ENCODE assay signal across 21 cellular contexts in genomic region chr9:128442150-128442549, GRCh38. TPM values are rescaled to one million over a fixed set of nuclear protein-coding genes. Genes with fewer than 3 reads are reported as not detected.
A peak's percentile ranks its signal among the peaks of the same experiment; 100 is the strongest.
DNase-seq lines count a peak whose midpoint lies in the region; ATAC-seq, FAIRE-seq and TF ChIP-seq lines count a peak whose summit lies in the region.
"Had no signal": no experiment of that assay in that cellular context is flagged by ENCODE, and none has a peak within 500 bp of the region (broad histone marks: within the 10 kb centered on the region; RNA-seq: fewer than 3 reads in every experiment).

No MANE protein-coding gene starts in this region.

- POLR2A ChIA-PET in K562 (lab: Yijun Ruan, JAX) = interaction anchor here (0.7 kb wide), 1 partner anchor 199 kb away, joined by 3 read pairs; no protein-coding TSS in a partner anchor

- CTCF ChIA-PET in K562 (lab: Yijun Ruan, JAX; ENCODE audit: low intra/inter-chr PET ratio) = interaction anchor here (1.5 kb wide), 1 partner anchor 169 kb away, joined by 5 read pairs; no protein-coding TSS in a partner anchor

- BruUV-seq in K562 (replicated peaks; lab: Mats Ljungman, UMichigan) = no TSS peak

- no peaks in the 10 kb centered on the region for H3K27me3 Mint-ChIP-seq in T-helper 17 cell
- H3K27me3 Mint-ChIP-seq in neural crest cell (ENCODE audit: low read depth) = no peaks in the 10 kb centered on the region
- H3K27me3 Mint-ChIP-seq: B cell; CD4-positive, CD25-positive, alpha-beta regulatory T cell had no signal

- WGBS in heart right ventricle, 2 donors = 40 to 44% methylated on average over 6 of the region's 6 CpGs
- WGBS in K562 (ENCODE audit: insufficient coverage, low coverage, missing lambda C conversion rate) = 43% methylated on average over 6 of the region's 6 CpGs

- H4K20me1 ChIP-seq in K562 (replicated peaks; ENCODE audit: control insufficient read depth, insufficient read depth, low read length) = no peaks in the 10 kb centered on the region
- H4K20me1 ChIP-seq: BLaER1 had no signal

- H3K79me2 ChIP-seq in K562 (ENCODE audit: control insufficient read depth, insufficient read depth, low read length) = no peaks in the 10 kb centered on the region

- in situ Hi-C loops in K562 (cut with MboI) = no loop called here

- no peaks in the 10 kb centered on the region for H3K9me1 ChIP-seq in K562 (ENCODE audit: control insufficient read depth, insufficient read depth, low read length)

- no peak for TF ChIP-seq RAD21 in K562 (CRISPR knock-in tag; conservative IDR thresholded peaks at IDR 0.05 in 1 of 2, IDR thresholded peaks at IDR 0.05 in 1 of 2)

- H3K9ac ChIP-seq in K562 (ENCODE audit: insufficient read depth in 1 of 2, low read depth in 2 of 2, low read length in 2 of 2) = no peak overlapping the region
- H3K9ac ChIP-seq: BLaER1, GM23248 had no signal

- H3K27me3 ChIP-seq in heart right ventricle (no peaks in the 10 kb centered on the region), K562 (ENCODE audit: control insufficient read depth in 2 of 2, insufficient read depth in 2 of 2, low read length in 2 of 2) (no peaks in the 10 kb centered on the region)
- H3K27me3 ChIP-seq: BLaER1 had no signal

- H3K27ac ChIP-seq in heart right ventricle = no peak overlapping the region
- no peak overlapping the region for H3K27ac ChIP-seq in K562 (ENCODE audit: extremely low read depth, low read depth, low read length)
- H3K27ac ChIP-seq: BLaER1, C4-2B, GM23248 had no signal

- no peak overlapping the region for H3K4me3 ChIP-seq in heart right ventricle
- no peak overlapping the region for H3K4me3 ChIP-seq in K562
- H3K4me3 ChIP-seq: BLaER1, GM23248 had no signal

- no peak overlapping the region for H2AFZ ChIP-seq in K562 (ENCODE audit: low read depth, low read length)
- H2AFZ ChIP-seq: GM23248 had no signal

- no peak for TF ChIP-seq CTCF in heart right ventricle (IDR thresholded peaks at IDR 0.05)
- no peak for TF ChIP-seq CTCF in K562 (IDR thresholded peaks at IDR 0.05 in 2 of 3, conservative IDR thresholded peaks at IDR 0.05 in 1 of 3; ENCODE audit: insufficient read depth in 2 of 3, low read depth in 1 of 3, low read length in 3 of 3)
- TF ChIP-seq CTCF in neural crest cell (conservative IDR thresholded peaks at IDR 0.05) = no peak

- H3K4me1 ChIP-seq in heart right ventricle = peaks cover 0 to 14% (median 8%) of the 10 kb centered on the region in 9 donors
- H3K4me1 ChIP-seq in K562 (replicated peaks in 1 of 2; ENCODE audit: control insufficient read depth in 2 of 2, insufficient read depth in 2 of 2, low read length in 2 of 2) = peaks cover 22 to 25% of the 10 kb centered on the region in 2 experiments; a peak in 4 of 5 replicates
- H3K4me1 ChIP-seq: Caco-2 had no signal

- no peak overlapping the region for H3K27ac Mint-ChIP-seq in T-helper 17 cell
- H3K27ac Mint-ChIP-seq in neural crest cell (ENCODE audit: unreplicated experiment) = peak overlapping the region; percentile 9
- H3K27ac Mint-ChIP-seq: B cell; CD8-positive, alpha-beta T cell had no signal

- H3K4me2 ChIP-seq in K562 (ENCODE audit: insufficient read depth, low read length) = no peak overlapping the region
- H3K4me2 ChIP-seq: BLaER1 had no signal

- H3K4me1 Mint-ChIP-seq in T-helper 17 cell (peaks cover 5% of the 10 kb centered on the region), neural crest cell (peaks cover 5% of the 10 kb centered on the region)

- TF ChIP-seq POLR2A in K562 (conservative IDR thresholded peaks at IDR 0.05) (no peak), erythroblast (IDR thresholded peaks at IDR 0.05; ENCODE audit: low read length) (no peak)

- ATAC-seq in Right ventricle myocardium inferior (no peak), heart right ventricle (no peak), T-helper 17 cell (no peak), K562 (no peak), GM19463 (IDR thresholded peaks at IDR 0.05; ENCODE audit: unreplicated experiment) (no peak)
- ATAC-seq: CD8-positive, alpha-beta T cell had no signal

- intact Hi-C loops in Right ventricle myocardium inferior (cut with DNase I) = no loop called here
- intact Hi-C loops in heart right ventricle (cut with DNase I) = no loop called here
- intact Hi-C loops in K562 (cut with micrococcal nuclease) = loop anchor here (5.0 kb wide), 1 partner anchor 110 kb away; the partner anchor contains the start of gene SPTAN1

- no peak for FAIRE-seq in K562 (lab: Jason Lieb, UNC)
- FAIRE-seq: GM12892, H1 had no signal

- TF ChIP-seq EP300 in K562 (IDR thresholded peaks at IDR 0.05; ENCODE audit: low read length) = no peak

- H3K4me3 Mint-ChIP-seq in T-helper 17 cell (peak overlapping the region; percentile 43), neural crest cell (peak overlapping the region; percentile 19)
- H3K4me3 Mint-ChIP-seq: B cell; CD8-positive, alpha-beta T cell had no signal

- DNase-seq in Right ventricle myocardium inferior (ENCODE audit: missing footprints) (peak; percentile 9), heart right ventricle (no peak), T-helper 17 cell (no peak), K562 (ENCODE audit: extremely low read depth in 1 of 4, low spot score in 3 of 4) (no peak), neural crest cell (ENCODE audit: low read depth, low spot score) (no peak), erythroblast (lab: John Stamatoyannopoulos, UW) (no peak)
- DNase-seq: Caco-2; CD4-positive, CD25-positive, alpha-beta regulatory T cell; CD8-positive, alpha-beta T cell; DMS153; DMS79 treated with DMSO at 0.1 percent for 48 hours; GF-D8; GM23248; H7; HCEC 1CT had no signal

- H3K36me3 Mint-ChIP-seq in T-helper 17 cell (ENCODE audit: low read depth) (no peaks in the 10 kb centered on the region), neural crest cell (ENCODE audit: low read depth) (peaks cover 3% of the 10 kb centered on the region)
- H3K36me3 Mint-ChIP-seq: CD4-positive, CD25-positive, alpha-beta regulatory T cell; CD8-positive, alpha-beta T cell had no signal

- H3K36me3 ChIP-seq in heart right ventricle (no peaks in the 10 kb centered on the region), K562 (ENCODE audit: control insufficient read depth, insufficient read depth, low read length) (0 out of 3 replicates have a peak, but pooled peaks cover 3% of the 10 kb centered on the region)
- H3K36me3 ChIP-seq: BLaER1 had no signal

- H3K9me3 ChIP-seq in heart right ventricle (no peaks in the 10 kb centered on the region), T-helper 17 cell (ENCODE audit: control insufficient read depth, low read length, poor library complexity, severe bottlenecking) (no peaks in the 10 kb centered on the region), K562 (replicated peaks; ENCODE audit: control insufficient read depth, insufficient read depth, low read depth, low read length) (peaks cover 2% of the 10 kb centered on the region; the same call in 1 of the 2 replicates)
- H3K9me3 ChIP-seq: BLaER1, Caco-2 had no signal

- H3K9me3 Mint-ChIP-seq in neural crest cell = no peaks in the 10 kb centered on the region
- H3K9me3 Mint-ChIP-seq: CD4-positive, CD25-positive, alpha-beta regulatory T cell; CD8-positive, alpha-beta T cell had no signal

TF ChIP-seq in K562, 482 proteins besides CTCF, POLR2A, EP300 and RAD21 (continues in another document):
- TF ChIP-seq KAT2B (IDR thresholded peaks at IDR 0.05; ENCODE audit: low read depth, low read length) = no peak
- peak; percentile 96 for TF ChIP-seq NFIC (IDR thresholded peaks at IDR 0.05)

RNA-seq across cellular contexts. Expression of gene ODF2, which starts 13.7 kb away (rescaled TPM):
- total RNA-seq in Right ventricle myocardium inferior = 10.8 TPM
- 10 to 100 TPM; 10.9 to 17.1 (median 14.8) TPM for total RNA-seq in heart right ventricle
- 10 to 100 TPM; 13.2 to 19.7 TPM for polyA plus RNA-seq in heart right ventricle
- total RNA-seq in T-helper 17 cell = 10 to 100 TPM; 26.2 to 29.1 TPM
- total RNA-seq in K562 (2011; cell fraction: chromatin; rRNA removed; ENCODE audit: low replicate concordance) = 159 and 215 TPM in 2 replicates
- total RNA-seq in K562 (2011; cell fraction: nucleolus; rRNA removed) = 89.5 and 89.9 TPM in 2 replicates
- 111 and 132 TPM in 2 replicates for total RNA-seq in K562 (2011; cell fraction: nucleoplasm; rRNA removed)
- total RNA-seq in K562 (2014; rRNA removed) = 73.7 and 76.5 TPM in 2 replicates
- total RNA-seq in K562 (2014; rRNA removed; fragmentation: Illumina TruSeq; extraction: Trizol) = 54.1 and 56.9 TPM in 2 replicates
- total RNA-seq in K562 (2015; rRNA removed; fragmentation: Illumina TruSeq; extraction: Trizol) = 70.1 and 71.3 TPM in 2 replicates
- 61.9 and 71.6 TPM in 2 replicates for total RNA-seq in K562 (2021)
- 23.1 and 33.2 TPM in 2 replicates for polyA plus RNA-seq in K562 (2011; rRNA removed)
- polyA plus RNA-seq in K562 (2011; cell fraction: cytosol; rRNA removed) = 16.3 and 20.6 TPM in 2 replicates
- 243 and 275 TPM in 2 replicates for polyA plus RNA-seq in K562 (2011; cell fraction: nucleus; rRNA removed)
- 63.5 and 64.9 TPM in 2 replicates for polyA plus RNA-seq in K562 (2012)
- 79.3 and 83.2 TPM in 2 replicates for polyA plus RNA-seq in K562 (2014; fragmentation: Illumina TruSeq; extraction: Trizol)
- 10 to 100 TPM; 16.5 to 69.7 TPM for polyA plus RNA-seq in K562 (2014; fragmentation: Nextera tagmentation; extraction: Ambion mirVana)
- 46.7 and 52.3 TPM in 2 replicates for polyA plus RNA-seq in K562 (2014; rRNA removed)
- 21.7 and 24.7 TPM in 2 replicates for polyA minus RNA-seq in K562 (2011; rRNA and poly(A)+ RNA removed)
- 20.7 and 23.0 TPM in 2 replicates for polyA minus RNA-seq in K562 (2011; cell fraction: cytosol; rRNA and poly(A)+ RNA removed)
- 25.8 and 37.1 TPM in 2 replicates for polyA minus RNA-seq in K562 (2011; cell fraction: nucleus; rRNA and poly(A)+ RNA removed)
- 85.2 and 85.5 TPM in 2 replicates for total RNA-seq in neural crest cell

RNA-seq across cellular contexts. Expression of gene CERCAM, which starts 21.5 kb away (rescaled TPM):
- 7.8 TPM for total RNA-seq in Right ventricle myocardium inferior
- total RNA-seq in heart right ventricle = 10 to 100 TPM in 5 of 10 donors, 1 to 10 TPM in 5; 3.5 to 30.4 (median 10.0) TPM
- 10 to 100 TPM; 10.6 to 11.3 TPM for polyA plus RNA-seq in heart right ventricle
- under 1 TPM; 0.25 to 0.42 TPM for total RNA-seq in T-helper 17 cell
- 27.2 and 83.8 TPM in 2 replicates for total RNA-seq in K562 (2011; cell fraction: chromatin; rRNA removed; ENCODE audit: low replicate concordance)
- 70.3 and 82.2 TPM in 2 replicates for total RNA-seq in K562 (2011; cell fraction: nucleolus; rRNA removed)
- 35.6 and 47.3 TPM in 2 replicates for total RNA-seq in K562 (2011; cell fraction: nucleoplasm; rRNA removed)
- 18.0 and 20.6 TPM in 2 replicates for total RNA-seq in K562 (2014; rRNA removed)
- total RNA-seq in K562 (2014; rRNA removed; fragmentation: Illumina TruSeq; extraction: Trizol) = 4.2 and 5.0 TPM in 2 replicates
- total RNA-seq in K562 (2015; rRNA removed; fragmentation: Illumina TruSeq; extraction: Trizol) = 18.3 and 19.0 TPM in 2 replicates
- 22.2 and 24.0 TPM in 2 replicates for total RNA-seq in K562 (2021)
- 18.8 and 39.4 TPM in 2 replicates for polyA plus RNA-seq in K562 (2011; rRNA removed)
- 55.2 and 92.4 TPM in 2 replicates for polyA plus RNA-seq in K562 (2011; cell fraction: cytosol; rRNA removed)
- 56.0 and 58.6 TPM in 2 replicates for polyA plus RNA-seq in K562 (2011; cell fraction: nucleus; rRNA removed)
- polyA plus RNA-seq in K562 (2012) = 25.6 and 35.2 TPM in 2 replicates
- polyA plus RNA-seq in K562 (2014; fragmentation: Illumina TruSeq; extraction: Trizol) = 10.5 and 14.0 TPM in 2 replicates
- polyA plus RNA-seq in K562 (2014; fragmentation: Nextera tagmentation; extraction: Ambion mirVana) = 1 to 10 TPM in 1 of 2 experiments, under 1 TPM in 1; 0.75 to 1.3 TPM
- 21.9 and 26.4 TPM in 2 replicates for polyA plus RNA-seq in K562 (2014; rRNA removed)
- polyA minus RNA-seq in K562 (2011; rRNA and poly(A)+ RNA removed) = 10.7 and 11.9 TPM in 2 replicates
- polyA minus RNA-seq in K562 (2011; cell fraction: cytosol; rRNA and poly(A)+ RNA removed) = 15.5 and 37.0 TPM in 2 replicates
- polyA minus RNA-seq in K562 (2011; cell fraction: nucleus; rRNA and poly(A)+ RNA removed) = 16.7 and 23.5 TPM in 2 replicates
- 49.7 and 56.4 TPM in 2 replicates for total RNA-seq in neural crest cell
- polyA plus RNA-seq: CD4-positive, CD25-positive, alpha-beta regulatory T cell had no signal
